ENCODE assay signal across 8 cellular contexts in the genomic region with DNA sequence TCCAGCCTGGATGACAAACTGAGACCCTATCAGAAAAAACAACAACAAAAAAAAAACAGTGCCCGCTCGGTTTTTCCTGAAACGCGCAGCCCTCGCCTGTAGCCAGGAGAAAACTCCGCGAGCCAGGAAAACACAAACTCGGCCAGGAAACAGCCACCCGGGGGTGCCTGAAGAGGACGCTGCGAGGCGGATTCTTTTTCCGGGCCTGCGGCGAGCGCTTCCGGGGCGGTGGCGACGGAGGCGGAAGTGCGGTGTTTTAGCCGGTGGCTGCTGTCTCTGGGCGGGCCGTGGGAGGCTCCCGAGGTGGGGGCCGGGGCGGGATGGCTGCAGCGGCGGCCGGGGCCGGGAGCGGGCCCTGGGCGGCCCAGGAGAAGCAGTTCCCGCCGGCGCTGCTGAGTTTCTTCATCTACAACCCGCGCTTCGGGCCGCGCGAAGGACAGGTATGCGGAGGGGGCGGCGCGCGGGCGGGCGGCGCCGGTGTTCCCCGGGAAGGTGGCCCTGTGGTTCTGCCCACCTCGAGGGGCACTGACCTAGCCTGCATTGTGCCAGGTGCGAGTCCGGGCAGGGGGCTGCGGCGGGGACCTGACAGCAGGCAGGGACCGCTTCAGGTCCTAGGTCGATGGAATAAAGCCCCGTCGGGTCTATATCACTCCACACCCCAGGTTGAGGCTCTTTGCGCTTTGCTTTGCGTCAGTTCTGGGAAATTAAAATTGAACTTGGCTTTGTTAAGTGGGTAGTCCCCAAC. TPM values are rescaled to one million over a fixed set of nuclear protein-coding genes. Genes with fewer than 3 reads are reported as not detected.
A peak's percentile ranks its signal among the peaks of the same experiment; 100 is the strongest.
DNase-seq lines count a peak whose midpoint lies in the region; ATAC-seq and TF ChIP-seq lines count a peak whose summit lies in the region.
"Not testable (repeated sequence)": the region's sequence is repeated elsewhere in the genome, so short reads cannot be mapped to it uniquely, and the experiment has no call there.

CCZ1 (plus strand) TSS at position 254 of the 745 bp plus-strand sequence; CDS start at position 321, 67 bp downstream.

- WGBS in lower leg skin, 2 donors, result 0% methylated on average over 17 to 20 of the region's 64 CpGs

- peak within 1 kb of the TSS; percentile 48 to 71 (median 65); a peak in 15 of 22 replicates for H3K9ac ChIP-seq in BLaER1 treated with 17β-estradiol and CSF1 and Interleukin-3, amounts not matched to agents 10 nM and 100 nM
- not testable (repeated sequence) for H3K9ac ChIP-seq in duodenal mucosa (ENCODE audit: low read depth in 1 of 2, low read length in 2 of 2)

- intact Hi-C loops in activated CD8-positive, alpha-beta T cell treated with anti-CD3 and anti-CD28 coated beads for 36 hours (cut with micrococcal nuclease); lower leg skin (cut with DNase I; ENCODE audit: low total_unique reads): not testable (repeated sequence)

- not testable (repeated sequence) for TF ChIP-seq POLR2A in lower leg skin (IDR thresholded peaks at IDR 0.05)

- not testable (repeated sequence) for H3K36me3 Mint-ChIP-seq in activated CD8-positive, alpha-beta T cell treated with anti-CD3 and anti-CD28 coated beads for 36 hours (ENCODE audit: low read depth)

- POLR2A ChIA-PET in activated CD8-positive, alpha-beta T cell treated with anti-CD3 and anti-CD28 coated beads for 36 hours (lab: Charles Lee), result not testable (repeated sequence)

- H3K4me3 ChIP-seq in BLaER1 treated with 17β-estradiol and CSF1 and Interleukin-3, amounts not matched to agents 10 nM and 100 nM, result peak within 1 kb of the TSS; percentile 44 to 64 (median 53)
- peak within 1 kb of the TSS; percentile 15 to 54 for H3K4me3 ChIP-seq in duodenal mucosa (ENCODE audit: low read depth in 1 of 2, low read length in 2 of 2)
- H3K4me3 ChIP-seq in lower leg skin (ENCODE audit: low read depth, poor library complexity, severe bottlenecking), result not testable (repeated sequence)

- DNase-seq in GM19240 (ENCODE audit: insufficient read length, low spot score) (peak; percentile 29), NCI-H748 (lab: John Stamatoyannopoulos, UW; ENCODE audit: unreplicated experiment) (peak; percentile 80), lower leg skin (ENCODE audit: low spot score in 2 of 2) (peak; percentile 26 to 89)
- peak; percentile 86 for DNase-seq in activated CD8-positive, alpha-beta T cell treated with anti-CD3 and anti-CD28 coated beads for 36 hours
- peak; percentile 50 for DNase-seq in stimulated activated CD4-positive, alpha-beta T cell treated with anti-CD3 and anti-CD28 coated beads, Interleukin-4, amount 100 ng/mL, for 24 hours

- not testable (repeated sequence) for H3K4me1 ChIP-seq in BLaER1 treated with 17β-estradiol and CSF1 and Interleukin-3, amounts not matched to agents 10 nM and 100 nM; duodenal mucosa (ENCODE audit: control insufficient read depth in 1 of 2, insufficient read depth in 2 of 2, low read length in 2 of 2)

- ATAC-seq in HG03280 (IDR thresholded peaks at IDR 0.05; ENCODE audit: unreplicated experiment), result peak; percentile 95
- peak; percentile 94 for ATAC-seq in activated CD8-positive, alpha-beta T cell treated with anti-CD3 and anti-CD28 coated beads for 36 hours

- peak within 1 kb of the TSS; percentile 46 to 73 (median 68); a peak in 20 of 22 replicates for H3K27ac ChIP-seq in BLaER1 treated with 17β-estradiol and CSF1 and Interleukin-3, amounts not matched to agents 10 nM and 100 nM
- not testable (repeated sequence) for H3K27ac ChIP-seq in duodenal mucosa (ENCODE audit: low read depth, low read length)

- H3K27me3 Mint-ChIP-seq in activated CD8-positive, alpha-beta T cell treated with anti-CD3 and anti-CD28 coated beads for 36 hours, result not testable (repeated sequence)

- not testable (repeated sequence) for H4K20me1 ChIP-seq in BLaER1 treated with 17β-estradiol and CSF1 and Interleukin-3, amounts not matched to agents 10 nM and 100 nM

- not testable (repeated sequence) for H3K27me3 ChIP-seq in BLaER1 treated with 17β-estradiol and CSF1 and Interleukin-3, amounts not matched to agents 10 nM and 100 nM; duodenal mucosa (ENCODE audit: control insufficient read depth in 1 of 2, insufficient read depth in 2 of 2, low read length in 2 of 2)

- not testable (repeated sequence) for TF ChIP-seq CTCF in activated CD8-positive, alpha-beta T cell treated with anti-CD3 and anti-CD28 coated beads for 36 hours (IDR thresholded peaks at IDR 0.05); lower leg skin (IDR thresholded peaks at IDR 0.05)

- CTCF ChIA-PET in activated CD8-positive, alpha-beta T cell treated with anti-CD3 and anti-CD28 coated beads for 36 hours (lab: Charles Lee), result not testable (repeated sequence)

- H3K4me3 Mint-ChIP-seq in activated CD8-positive, alpha-beta T cell treated with anti-CD3 and anti-CD28 coated beads for 36 hours, result peak within 1 kb of the TSS; percentile 85

- not testable (repeated sequence) for H3K9me3 Mint-ChIP-seq in activated CD8-positive, alpha-beta T cell treated with anti-CD3 and anti-CD28 coated beads for 36 hours

- H3K9me3 ChIP-seq in BLaER1 treated with 17β-estradiol and CSF1 and Interleukin-3, amounts not matched to agents 10 nM and 100 nM (replicated peaks in 1 of 11); duodenal mucosa (ENCODE audit: control insufficient read depth in 1 of 2, low read length in 2 of 2): not testable (repeated sequence)

- H3K27ac Mint-ChIP-seq in activated CD8-positive, alpha-beta T cell treated with anti-CD3 and anti-CD28 coated beads for 36 hours, result peak within 1 kb of the TSS; percentile 91

- H3K4me2 ChIP-seq in BLaER1 treated with 17β-estradiol and CSF1 and Interleukin-3, amounts not matched to agents 10 nM and 100 nM, result peak within 1 kb of the TSS; percentile 26 to 62 (median 48); a peak in 17 of 22 replicates

- H3K36me3 ChIP-seq in BLaER1 treated with 17β-estradiol and CSF1 and Interleukin-3, amounts not matched to agents 10 nM and 100 nM, result peaks cover 8 to 23% (median 19%) of the 10 kb centered on the region in 11 experiments; a peak in 17 of 22 replicates
- H3K36me3 ChIP-seq in duodenal mucosa (ENCODE audit: control insufficient read depth in 1 of 2, insufficient read depth in 2 of 2, low read length in 2 of 2), result not testable (repeated sequence)

- not testable (repeated sequence) for H3K4me1 Mint-ChIP-seq in activated CD8-positive, alpha-beta T cell treated with anti-CD3 and anti-CD28 coated beads for 36 hours (ENCODE audit: low read depth)

RNA-seq across cellular contexts. Expression of gene CCZ1, which starts in this region (rescaled TPM):
- 100 to 1,000 TPM; 102 to 107 TPM for total RNA-seq in activated CD8-positive, alpha-beta T cell treated with anti-CD3 and anti-CD28 coated beads for 36 hours
- total RNA-seq in lower leg skin, result 10 to 100 TPM; 37.3 to 66.7 (median 48.4) TPM

Comparison
In these comparisons a context has a peak if more than half of its experiments do, and no peak if none do; other contexts are left out.
1. DNase-seq: peak in every context shown above with its lines; median percentile 86 in activated CD8-positive, alpha-beta T cell treated with anti-CD3 and anti-CD28 coated beads for 36 hours; 80 in NCI-H748; 58 in lower leg skin; 50 in stimulated activated CD4-positive, alpha-beta T cell treated with anti-CD3 and anti-CD28 coated beads, Interleukin-4, amount 100 ng/mL, for 24 hours; 29 in GM19240.